ENCODE assay signal across 8 cellular contexts in the genomic region with DNA sequence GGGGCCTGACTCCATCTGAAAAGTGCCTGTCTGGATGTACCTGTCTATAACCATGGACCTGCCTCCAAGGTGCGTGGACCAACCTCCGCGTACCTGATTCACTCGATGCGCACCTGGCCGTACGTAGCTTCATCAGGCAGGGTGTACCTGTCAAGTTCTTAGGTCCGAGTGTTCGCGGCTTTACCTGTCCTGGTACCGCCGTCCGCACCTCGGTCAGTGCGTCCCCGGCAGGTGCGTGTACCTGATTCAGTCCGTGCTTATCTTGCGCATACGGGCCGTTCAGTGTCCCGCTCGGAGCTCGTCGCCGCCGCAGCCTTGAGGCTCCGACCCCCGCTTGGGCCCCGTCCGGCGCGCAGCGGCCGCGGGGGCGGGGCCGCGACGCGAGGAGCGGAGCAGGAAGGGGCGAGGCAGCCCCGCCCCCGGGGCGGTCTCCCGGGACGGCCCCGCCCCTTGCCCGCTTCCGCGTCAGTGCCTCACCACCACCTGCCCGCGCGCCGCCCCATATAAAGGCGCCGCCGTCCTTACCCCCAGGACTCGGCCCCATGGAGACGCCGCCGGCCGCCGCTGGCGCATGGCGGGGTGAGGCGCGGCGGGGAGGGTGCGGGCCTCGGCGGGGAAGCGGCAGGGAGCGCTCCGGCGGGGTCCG. TPM values are rescaled to one million over a fixed set of nuclear protein-coding genes. Genes with fewer than 3 reads are reported as not detected.
DNase-seq lines count a peak whose midpoint lies in the region; ATAC-seq and TF ChIP-seq lines count a peak whose summit lies in the region.

TSS of gene ZC3H12A (plus strand) at position 530 of the 646 bp plus-strand sequence. CDS start 917 bp downstream, outside the sequence.

- no peaks in the 10 kb centered on the region for H3K9me3 ChIP-seq in Karpas-422 (ENCODE audit: low read length)

- no peak for TF ChIP-seq CTCF in nephron progenitor cell (IDR thresholded peaks at IDR 0.05)

- peak; percentile 46 for ATAC-seq in GM21717 (IDR thresholded peaks at IDR 0.05; ENCODE audit: unreplicated experiment)
- ATAC-seq in stimulated activated naive CD8-positive, alpha-beta T cell treated with anti-CD3 and anti-CD28 coated beads, Interleukin-15, amount 100 ng/mL, for 72 hours = peak; percentile 60

- no peak within 1 kb of the TSS for H3K27ac ChIP-seq in Karpas-422 (ENCODE audit: low read length)

- no peaks in the 10 kb centered on the region for H3K36me3 Mint-ChIP-seq in nephron progenitor cell (ENCODE audit: low read depth)

- DNase-seq in DMS114 treated with DMSO at 0.1 percent for 48 hours (lab: John Stamatoyannopoulos, UW; ENCODE audit: unreplicated experiment) (peak; percentile 44), Karpas-422 (peak; percentile 97), fibroblast of the conjunctiva (ENCODE audit: low read depth) (peak; percentile 79), nephron progenitor cell (peak; percentile 91)
- DNase-seq in activated effector memory CD4-positive, alpha-beta T cell treated with Interleukin-2 at 50 U/mL for 16 hours = peak; percentile 89
- peak; percentile 94 to 97 for DNase-seq in stimulated activated naive CD8-positive, alpha-beta T cell treated with anti-CD3 and anti-CD28 coated beads, Interleukin-15, amount 100 ng/mL, for 72 hours

- H3K4me1 ChIP-seq in Karpas-422 (ENCODE audit: low read length) = peaks cover 52% of the 10 kb centered on the region

- peaks cover 10% of the 10 kb centered on the region; the same call in 1 of the 2 replicates for H4K20me1 ChIP-seq in Karpas-422 (ENCODE audit: insufficient read depth, low read depth, low read length)

- 0 out of 2 replicates have a peak, but pooled peaks cover 2% of the 10 kb centered on the region for H3K36me3 ChIP-seq in Karpas-422 (ENCODE audit: insufficient read depth, low read length)

- no peaks in the 10 kb centered on the region for H3K27me3 ChIP-seq in Karpas-422 (ENCODE audit: low read length)

- H3K9me3 Mint-ChIP-seq in nephron progenitor cell = no peaks in the 10 kb centered on the region
- H3K9me3 Mint-ChIP-seq in stimulated activated naive CD8-positive, alpha-beta T cell treated with anti-CD3 and anti-CD28 coated beads, Interleukin-15, amount 100 ng/mL, for 72 hours = no peaks in the 10 kb centered on the region

- H3K4me1 Mint-ChIP-seq in nephron progenitor cell = peaks cover 52% of the 10 kb centered on the region
- H3K4me1 Mint-ChIP-seq in stimulated activated naive CD8-positive, alpha-beta T cell treated with anti-CD3 and anti-CD28 coated beads, Interleukin-15, amount 100 ng/mL, for 72 hours = peaks cover 58% of the 10 kb centered on the region

- no peaks in the 10 kb centered on the region for H3K9me2 ChIP-seq in Karpas-422 (replicated peaks; ENCODE audit: insufficient read depth, low read length)

- no peak within 1 kb of the TSS for H3K27ac Mint-ChIP-seq in nephron progenitor cell
- H3K27ac Mint-ChIP-seq in stimulated activated naive CD8-positive, alpha-beta T cell treated with anti-CD3 and anti-CD28 coated beads, Interleukin-15, amount 100 ng/mL, for 72 hours = peak within 1 kb of the TSS; percentile 90 to 92

- H3K9ac ChIP-seq in Karpas-422 (ENCODE audit: low read length) = peak within 1 kb of the TSS; percentile 77

- peaks cover 17% of the 10 kb centered on the region; the same call in 1 of the 2 replicates for H3K79me2 ChIP-seq in Karpas-422 (ENCODE audit: low read length)

- TF ChIP-seq POLR2A in Raji (IDR thresholded peaks at IDR 0.05; ENCODE audit: insufficient read depth, low read depth, low read length) = peak; percentile 82

- peak within 1 kb of the TSS; percentile 77 for H3K4me3 ChIP-seq in Karpas-422 (ENCODE audit: low read length)

- H3K4me2 ChIP-seq in Karpas-422 (ENCODE audit: low read depth, low read length, poor library complexity, severe bottlenecking) = peak within 1 kb of the TSS; percentile 80

- peak within 1 kb of the TSS; percentile 79 for H3K4me3 Mint-ChIP-seq in nephron progenitor cell
- H3K4me3 Mint-ChIP-seq in stimulated activated naive CD8-positive, alpha-beta T cell treated with anti-CD3 and anti-CD28 coated beads, Interleukin-15, amount 100 ng/mL, for 72 hours = peak within 1 kb of the TSS; percentile 95 to 99

- H2AFZ ChIP-seq in Karpas-422 (ENCODE audit: low read length) = peak within 1 kb of the TSS; percentile 74; the same call in 1 of the 2 replicates

- H3K27me3 Mint-ChIP-seq in nephron progenitor cell (ENCODE audit: low read depth, poor library complexity) = peaks cover 41% of the 10 kb centered on the region
- H3K27me3 Mint-ChIP-seq in stimulated activated naive CD8-positive, alpha-beta T cell treated with anti-CD3 and anti-CD28 coated beads, Interleukin-15, amount 100 ng/mL, for 72 hours = no peaks in the 10 kb centered on the region

RNA-seq across cellular contexts. Expression of gene ZC3H12A, which starts in this region (rescaled TPM):
- 3.8 and 17.7 TPM in 2 replicates for total RNA-seq in Karpas-422 (2014; rRNA removed; shearing (Covaris generic); ENCODE audit: low replicate concordance)

Comparison
In these comparisons a context has a peak if more than half of its experiments do, and no peak if none do; other contexts are left out.
1. DNase-seq: peak in every context shown above with its lines; median percentile 97 in Karpas-422; 96 in stimulated activated naive CD8-positive, alpha-beta T cell treated with anti-CD3 and anti-CD28 coated beads, Interleukin-15, amount 100 ng/mL, for 72 hours; 91 in nephron progenitor cell; 89 in activated effector memory CD4-positive, alpha-beta T cell treated with Interleukin-2 at 50 U/mL for 16 hours; 79 in fibroblast of the conjunctiva; 44 in DMS114 treated with DMSO at 0.1 percent for 48 hours.